In genomic region chr6:11943060-11943459, GRCh38 we compare ENCODE assay signal across 29 cellular contexts.
"Had no signal": no experiment of that assay in that cellular context is flagged by ENCODE, and none has a peak within 500 bp of the region (broad histone marks: within the 10 kb centered on the region; RNA-seq: fewer than 3 reads in every experiment).

No MANE protein-coding gene starts in this region.

- H3K79me2 ChIP-seq: parathyroid adenoma had no signal

- H3K27me3 Mint-ChIP-seq: progenitor cell of endocrine pancreas had no signal

- H3K9me3 Mint-ChIP-seq: memory B cell; mesothelial cell of epicardium; naive B cell; natural killer cell treated with Interleukin-12 subunit alpha and Interleukin-12 subunit beta and Interleukin-15 and Interleukin-18, amount 100 ng/mL, for 72 hours; neural crest cell; stimulated activated effector memory CD8-positive, alpha-beta T cell treated with anti-CD3 and anti-CD28 coated beads, Interleukin-12 subunit alpha, Interleukin-12 subunit beta, amount 100 ng/mL, for 72 hours had no signal

- H3K27me3 ChIP-seq: esophagus muscularis mucosa, foreskin keratinocyte, gastroesophageal sphincter, heart left ventricle, testis, tibial artery, upper lobe of left lung, uterus had no signal

- H3K9me3 ChIP-seq: esophagus muscularis mucosa, gastroesophageal sphincter, heart left ventricle, lower lobe of right lung, mucosa of descending colon, testis, tibial artery, upper lobe of left lung, uterus had no signal

- H3K27ac Mint-ChIP-seq: memory B cell; mesothelial cell of epicardium; natural killer cell treated with Interleukin-12 subunit alpha and Interleukin-12 subunit beta and Interleukin-15 and Interleukin-18, amount 100 ng/mL, for 72 hours; progenitor cell of endocrine pancreas; stimulated activated effector memory CD8-positive, alpha-beta T cell treated with anti-CD3 and anti-CD28 coated beads, Interleukin-12 subunit alpha, Interleukin-12 subunit beta, amount 100 ng/mL, for 72 hours had no signal

- ATAC-seq: foreskin keratinocyte; gastroesophageal sphincter; heart left ventricle; left cardiac atrium; left ventricle myocardium superior; lower lobe of right lung; mucosa of descending colon; natural killer cell treated with Interleukin-12 subunit alpha and Interleukin-12 subunit beta and Interleukin-15 and Interleukin-18, amount 100 ng/mL, for 72 hours; sciatic nerve; stimulated activated effector memory CD8-positive, alpha-beta T cell treated with anti-CD3 and anti-CD28 coated beads, Interleukin-12 subunit alpha, Interleukin-12 subunit beta, amount 100 ng/mL, for 72 hours had no signal

- H3K36me3 Mint-ChIP-seq: memory B cell; mesothelial cell of epicardium; naive B cell; natural killer cell treated with Interleukin-12 subunit alpha and Interleukin-12 subunit beta and Interleukin-15 and Interleukin-18, amount 100 ng/mL, for 72 hours; stimulated activated effector memory CD8-positive, alpha-beta T cell treated with anti-CD3 and anti-CD28 coated beads, Interleukin-12 subunit alpha, Interleukin-12 subunit beta, amount 100 ng/mL, for 72 hours had no signal

- H3K4me3 ChIP-seq: esophagus muscularis mucosa, gastroesophageal sphincter, heart left ventricle, lower lobe of right lung, mucosa of descending colon, testis, tibial artery, upper lobe of left lung, uterus had no signal

- H3K4me1 Mint-ChIP-seq: stimulated activated effector memory CD8-positive, alpha-beta T cell treated with anti-CD3 and anti-CD28 coated beads, Interleukin-12 subunit alpha, Interleukin-12 subunit beta, amount 100 ng/mL, for 72 hours had no signal

- H3K9ac ChIP-seq: parathyroid adenoma had no signal

- H3K4me3 Mint-ChIP-seq: memory B cell; mesothelial cell of epicardium; natural killer cell treated with Interleukin-12 subunit alpha and Interleukin-12 subunit beta and Interleukin-15 and Interleukin-18, amount 100 ng/mL, for 72 hours; neural crest cell; stimulated activated effector memory CD8-positive, alpha-beta T cell treated with anti-CD3 and anti-CD28 coated beads, Interleukin-12 subunit alpha, Interleukin-12 subunit beta, amount 100 ng/mL, for 72 hours had no signal

- H3K36me3 ChIP-seq: esophagus muscularis mucosa, gastroesophageal sphincter, heart left ventricle, lower lobe of right lung, tibial artery, upper lobe of left lung, uterus had no signal

- H3K4me1 ChIP-seq: esophagus muscularis mucosa, foreskin keratinocyte, gastroesophageal sphincter, lower lobe of right lung, testis, tibial artery, uterus had no signal

- H2AFZ ChIP-seq: parathyroid adenoma had no signal

- DNase-seq: cerebellar nuclear complex; cortex of kidney; foreskin keratinocyte; heart left ventricle; hippocampal formation; left cardiac atrium; left ventricle myocardium superior; lower lobe of right lung; mucosa of descending colon; naive B cell; stimulated activated CD4-positive, alpha-beta T cell treated with anti-CD3 and anti-CD28 coated beads, Interleukin-2, amount 100 ng/mL, for 24 hours; stimulated activated CD4-positive, alpha-beta T cell treated with anti-CD3 and anti-CD28 coated beads, Interleukin-4, amount 100 ng/mL, for 24 hours; stimulated activated naive CD4-positive, alpha-beta T cell treated with Interleukin-2 at 50 U/mL for 16 hours; substantia nigra; testis; tibial artery; upper lobe of left lung; uterus had no signal

- H3K27ac ChIP-seq: epithelial cell of prostate, esophagus muscularis mucosa, foreskin keratinocyte, gastroesophageal sphincter, heart left ventricle, lower lobe of right lung, parathyroid adenoma, tibial artery, upper lobe of left lung, uterus had no signal
